17 cellular contexts compared by ENCODE assay signal in genomic region chr20:50436052-50436656, GRCh38.
"Had no signal": no experiment of that assay in that cellular context is flagged by ENCODE, and none has a peak within 500 bp of the region (broad histone marks: within the 10 kb centered on the region; RNA-seq: fewer than 3 reads in every experiment).

No MANE protein-coding gene starts in this region.

- DNase-seq: activated CD8-positive, alpha-beta memory T cell treated with anti-CD3 and anti-CD28 coated beads, Interleukin-2, amount 10 ng/mL, durations not matched to agents 7 days and 5 days; activated effector memory CD4-positive, alpha-beta T cell treated with Interleukin-2 at 50 U/mL for 16 hours; activated T-cell treated with anti-CD3 and anti-CD28 coated beads, Interleukin-2, amount 50 U/mL, for 24 hours; heart right ventricle; left lung; mesendoderm; pancreas; T-helper 2 cell had no signal

- H3K4me3 ChIP-seq: esophagus muscularis mucosa, heart right ventricle, left lung, pancreas, skin epidermis, tibial artery had no signal

- ATAC-seq: activated CD4-positive, CD25-positive, alpha-beta regulatory T cell treated with anti-CD3 and anti-CD28 coated beads, Interleukin-2, amount 50 U/mL, for 24 hours; activated CD8-positive, alpha-beta memory T cell treated with anti-CD3 and anti-CD28 coated beads, Interleukin-2, amount 10 ng/mL, durations not matched to agents 7 days and 5 days; left lung had no signal

- H3K27ac Mint-ChIP-seq: activated CD8-positive, alpha-beta memory T cell treated with anti-CD3 and anti-CD28 coated beads, Interleukin-2, amount 10 ng/mL, durations not matched to agents 7 days and 5 days; activated naive CD8-positive, alpha-beta T cell; nephron had no signal

- H3K27ac ChIP-seq: heart right ventricle, left lung, pancreas, tibial artery had no signal

- H3K27me3 ChIP-seq: esophagus muscularis mucosa, heart right ventricle, left lung, pancreas, tibial artery had no signal

- H3K4me3 Mint-ChIP-seq: activated CD8-positive, alpha-beta memory T cell treated with anti-CD3 and anti-CD28 coated beads, Interleukin-2, amount 10 ng/mL, durations not matched to agents 7 days and 5 days; activated naive CD8-positive, alpha-beta T cell; activated T-cell treated with anti-CD3 and anti-CD28 coated beads, Interleukin-2, amount 50 U/mL, for 24 hours; nephron had no signal

- H3K9me3 ChIP-seq: esophagus muscularis mucosa, heart right ventricle, left lung, pancreas, tibial artery had no signal

- H3K9me3 Mint-ChIP-seq: activated T-cell treated with anti-CD3 and anti-CD28 coated beads, Interleukin-2, amount 50 U/mL, for 24 hours; nephron had no signal

- H3K36me3 ChIP-seq: esophagus muscularis mucosa, heart right ventricle, left lung, pancreas, tibial artery had no signal

- H3K4me1 ChIP-seq: pancreas had no signal

- FAIRE-seq: endometrium, frontal cortex, islet of Langerhans, pancreas had no signal

- H3K36me3 Mint-ChIP-seq: activated CD8-positive, alpha-beta memory T cell treated with anti-CD3 and anti-CD28 coated beads, Interleukin-2, amount 10 ng/mL, durations not matched to agents 7 days and 5 days; activated naive CD8-positive, alpha-beta T cell had no signal
